36 cellular contexts compared by ENCODE assay signal in the genomic region with DNA sequence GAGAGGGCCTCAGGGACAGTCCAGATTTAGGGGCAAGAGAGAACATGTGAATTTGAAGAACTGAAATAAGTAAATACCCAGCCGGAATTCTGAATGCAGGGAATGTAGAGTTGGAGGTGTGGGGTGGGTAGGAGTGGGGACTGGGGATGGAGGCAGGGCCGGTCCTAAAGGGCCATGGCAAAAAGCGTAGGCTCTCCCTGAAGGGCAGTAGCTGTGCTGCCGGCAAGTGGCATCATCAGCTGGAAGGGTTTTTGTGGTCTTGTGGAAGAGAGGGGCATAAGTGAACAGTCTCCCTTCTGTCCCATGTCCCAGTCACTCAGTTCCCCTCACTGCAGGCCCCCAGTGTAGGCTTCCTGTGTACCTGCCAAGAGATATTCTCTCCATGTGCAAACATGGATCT.
"Had no signal": no experiment of that assay in that cellular context is flagged by ENCODE, and none has a peak within 500 bp of the region (broad histone marks: within the 10 kb centered on the region; RNA-seq: fewer than 3 reads in every experiment).

No MANE protein-coding gene starts in this region.

- H3K27me3 ChIP-seq: adrenal gland, body of pancreas, esophagus muscularis mucosa, gastrocnemius medialis, heart right ventricle had no signal

- H3K4me1 Mint-ChIP-seq: activated B cell treated with CpG ODN at 0.5 μM for 24 hours; activated CD8-positive, alpha-beta memory T cell treated with anti-CD3 and anti-CD28 coated beads, Interleukin-2, amount 10 ng/mL, durations not matched to agents 7 days and 5 days; activated naive CD4-positive, alpha-beta T cell treated with anti-CD3 and anti-CD28 coated beads, Interleukin-2, amount 50 U/mL, for 24 hours; activated naive CD8-positive, alpha-beta T cell treated with anti-CD3 and anti-CD28 coated beads for 36 hours; activated naive CD8-positive, alpha-beta T cell treated with anti-CD3 and anti-CD28 coated beads, Interleukin-2, amount 50 U/mL, for 24 hours had no signal

- DNase-seq: activated B cell treated with CpG ODN at 0.5 μM for 24 hours; activated CD4-positive, alpha-beta memory T cell treated with anti-CD3 and anti-CD28 coated beads for 36 hours; activated CD4-positive, alpha-beta T cell treated with anti-CD3 and anti-CD28 coated beads for 48 hours; activated CD4-positive, alpha-beta T cell treated with anti-CD3 and anti-CD28 coated beads, Interleukin-2, amount 50 U/mL, for 1 hour; activated CD8-positive, alpha-beta memory T cell treated with anti-CD3 and anti-CD28 coated beads, Interleukin-2, amount 10 ng/mL, durations not matched to agents 7 days and 5 days; activated CD8-positive, alpha-beta memory T cell treated with anti-CD3 and anti-CD28 coated beads, Interleukin-2, amount 50 U/mL, for 4 hours; activated CD8-positive, alpha-beta T cell treated with anti-CD3 and anti-CD28 coated beads, Interleukin-2, amount 10 ng/mL, durations not matched to agents 7 days and 5 days; activated effector memory CD4-positive, alpha-beta T cell treated with anti-CD3 and anti-CD28 coated beads, Interleukin-2, amount 50 U/mL, for 16 hours; activated naive CD4-positive, alpha-beta T cell treated with anti-CD3 and anti-CD28 coated beads for 36 hours; activated naive CD8-positive, alpha-beta T cell treated with anti-CD3 and anti-CD28 coated beads for 36 hours; activated naive CD8-positive, alpha-beta T cell treated with anti-CD3 and anti-CD28 coated beads, Interleukin-2, amount 50 U/mL, for 24 hours; activated T-cell treated with anti-CD3 and anti-CD28 coated beads, Interleukin-2, amount 50 U/mL, for 1 hour; activated T-cell treated with anti-CD3 and anti-CD28 coated beads, Interleukin-2, amount 50 U/mL, for 48 hours; amygdala; aorta; body of pancreas; central memory CD4-positive, alpha-beta T cell; cortex of kidney; dermis blood vessel endothelial cell; effector CD4-positive, alpha-beta T cell; effector memory CD8-positive, alpha-beta T cell; erythroblast; foreskin keratinocyte; gastrocnemius medialis; glutamatergic neuron; heart right ventricle; T-helper 1 cell; T-helper 17 cell; T1000; WERI-Rb-1 had no signal

- H3K4me1 ChIP-seq: adrenal gland, body of pancreas, esophagus muscularis mucosa, gastrocnemius medialis had no signal

- H3K36me3 ChIP-seq: adrenal gland, esophagus muscularis mucosa, gastrocnemius medialis, WERI-Rb-1 had no signal

- H3K4me3 Mint-ChIP-seq: activated B cell treated with CpG ODN at 0.5 μM for 24 hours; activated CD4-positive, alpha-beta memory T cell treated with anti-CD3 and anti-CD28 coated beads for 36 hours; activated CD8-positive, alpha-beta memory T cell treated with anti-CD3 and anti-CD28 coated beads, Interleukin-2, amount 10 ng/mL, durations not matched to agents 7 days and 5 days; activated CD8-positive, alpha-beta T cell treated with anti-CD3 and anti-CD28 coated beads, Interleukin-2, amount 10 ng/mL, durations not matched to agents 7 days and 5 days; activated naive CD4-positive, alpha-beta T cell treated with anti-CD3 and anti-CD28 coated beads for 36 hours; activated naive CD4-positive, alpha-beta T cell treated with anti-CD3 and anti-CD28 coated beads, Interleukin-2, amount 50 U/mL, for 24 hours; activated naive CD8-positive, alpha-beta T cell treated with anti-CD3 and anti-CD28 coated beads for 36 hours; activated naive CD8-positive, alpha-beta T cell treated with anti-CD3 and anti-CD28 coated beads, Interleukin-2, amount 50 U/mL, for 24 hours; activated T-helper 1 cell treated with anti-CD3 and anti-CD28 coated beads, Interleukin-12 subunit alpha, Interleukin-12 subunit beta, Interleukin-2, Interleukin-4 antibody, amounts not matched to agents 30 ng/mL and 10 ng/mL and 1 ng/mL, durations not matched to agents 14 hours and 24 hours and 36 hours; effector memory CD8-positive, alpha-beta T cell; T-helper 17 cell; T-helper 2 cell treated with Interferon-gamma antibody and Interleukin-4, amounts not matched to agents 5 μg/mL and 100 μg/mL, for 36 hours had no signal

- H3K27ac Mint-ChIP-seq: activated B cell treated with CpG ODN at 0.5 μM for 24 hours; activated CD4-positive, alpha-beta memory T cell treated with anti-CD3 and anti-CD28 coated beads for 36 hours; activated CD8-positive, alpha-beta memory T cell treated with anti-CD3 and anti-CD28 coated beads, Interleukin-2, amount 10 ng/mL, durations not matched to agents 7 days and 5 days; activated CD8-positive, alpha-beta T cell treated with anti-CD3 and anti-CD28 coated beads, Interleukin-2, amount 10 ng/mL, durations not matched to agents 7 days and 5 days; activated naive CD4-positive, alpha-beta T cell treated with anti-CD3 and anti-CD28 coated beads for 36 hours; activated naive CD4-positive, alpha-beta T cell treated with anti-CD3 and anti-CD28 coated beads, Interleukin-2, amount 50 U/mL, for 24 hours; activated naive CD8-positive, alpha-beta T cell treated with anti-CD3 and anti-CD28 coated beads for 36 hours; activated naive CD8-positive, alpha-beta T cell treated with anti-CD3 and anti-CD28 coated beads, Interleukin-2, amount 50 U/mL, for 24 hours; activated T-helper 1 cell treated with anti-CD3 and anti-CD28 coated beads, Interleukin-12 subunit alpha, Interleukin-12 subunit beta, Interleukin-2, Interleukin-4 antibody, amounts not matched to agents 30 ng/mL and 10 ng/mL and 1 ng/mL, durations not matched to agents 14 hours and 24 hours and 36 hours; activated T-helper 2 cell treated with anti-CD3 and anti-CD28 coated beads, Interferon-gamma antibody, Interleukin-2, Interleukin-4, amounts not matched to agents 10 μg/mL and 5 μg/mL and 100 μg/mL, durations not matched to agents 14 hours and 24 hours and 36 hours; effector memory CD8-positive, alpha-beta T cell; T-helper 17 cell; T-helper 2 cell treated with Interferon-gamma antibody and Interleukin-4, amounts not matched to agents 5 μg/mL and 100 μg/mL, for 36 hours had no signal

- H3K4me3 ChIP-seq: adrenal gland, body of pancreas, esophagus muscularis mucosa, gastrocnemius medialis, heart right ventricle had no signal

- H3K36me3 Mint-ChIP-seq: activated CD4-positive, alpha-beta memory T cell treated with anti-CD3 and anti-CD28 coated beads for 36 hours; activated CD8-positive, alpha-beta memory T cell treated with anti-CD3 and anti-CD28 coated beads, Interleukin-2, amount 10 ng/mL, durations not matched to agents 7 days and 5 days had no signal

- H3K9me3 ChIP-seq: adrenal gland, body of pancreas, gastrocnemius medialis had no signal

- H3K9me3 Mint-ChIP-seq: activated naive CD4-positive, alpha-beta T cell treated with anti-CD3 and anti-CD28 coated beads, Interleukin-2, amount 50 U/mL, for 24 hours; activated T-helper 2 cell treated with anti-CD3 and anti-CD28 coated beads, Interferon-gamma antibody, Interleukin-2, Interleukin-4, amounts not matched to agents 10 μg/mL and 5 μg/mL and 100 μg/mL, durations not matched to agents 14 hours and 24 hours and 36 hours had no signal

- H3K27ac ChIP-seq: adrenal gland, body of pancreas, esophagus muscularis mucosa, foreskin keratinocyte, gastrocnemius medialis, heart right ventricle, WERI-Rb-1 had no signal
